16 cellular contexts compared by ENCODE assay signal in the genomic region with DNA sequence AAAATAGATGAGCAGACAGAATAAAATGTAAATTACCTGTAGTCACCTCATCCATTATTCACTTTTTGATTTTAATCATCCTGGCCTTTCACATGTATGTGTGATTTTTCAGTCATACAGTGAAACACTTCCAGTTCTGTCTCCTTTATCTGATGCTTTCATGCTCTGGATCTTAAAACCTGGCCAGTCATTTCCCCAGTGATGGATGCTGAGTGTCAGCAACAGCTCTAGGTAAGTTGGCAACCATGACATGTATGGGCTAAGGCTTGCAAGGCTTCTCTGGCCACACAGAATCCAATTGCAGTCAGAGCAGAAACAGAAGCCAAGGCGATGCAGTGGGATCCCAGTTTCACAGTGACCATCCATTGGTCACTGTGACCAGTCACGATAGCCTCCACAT. TPM values are rescaled to one million over a fixed set of nuclear protein-coding genes. Genes with fewer than 3 reads are reported as not detected.
A peak's percentile ranks its signal among the peaks of the same experiment; 100 is the strongest.
DNase-seq lines count a peak whose midpoint lies in the region; ATAC-seq and TF ChIP-seq lines count a peak whose summit lies in the region.
"Had no signal": no experiment of that assay in that cellular context is flagged by ENCODE, and none has a peak within 500 bp of the region (broad histone marks: within the 10 kb centered on the region; RNA-seq: fewer than 3 reads in every experiment).

No MANE protein-coding gene starts in this region.

- H3K4me1 Mint-ChIP-seq in activated T-cell treated with anti-CD3 and anti-CD28 coated beads, Interleukin-2, amount 50 U/mL, for 72 hours (ENCODE audit: low read depth), result no peaks in the 10 kb centered on the region
- peaks cover 26% of the 10 kb centered on the region for H3K4me1 Mint-ChIP-seq in HFFc6 (ENCODE audit: low read depth)
- no peaks in the 10 kb centered on the region for H3K4me1 Mint-ChIP-seq in effector memory CD8-positive, alpha-beta T cell (ENCODE audit: low read depth in 2 of 2)

- peaks cover 6 to 17% of the 10 kb centered on the region in 2 donors for H3K36me3 Mint-ChIP-seq in activated T-cell treated with anti-CD3 and anti-CD28 coated beads, Interleukin-2, amount 50 U/mL, for 72 hours (ENCODE audit: insufficient read depth in 2 of 2)
- H3K36me3 Mint-ChIP-seq in HFFc6 (ENCODE audit: low read depth), result peaks cover 23% of the 10 kb centered on the region
- H3K36me3 Mint-ChIP-seq in effector memory CD8-positive, alpha-beta T cell (ENCODE audit: insufficient read depth), result peaks cover 38% of the 10 kb centered on the region

- H3K4me1 ChIP-seq in HAP-1, result peaks cover 16% of the 10 kb centered on the region
- H3K4me1 ChIP-seq in gastrocnemius medialis, result no peaks in the 10 kb centered on the region
- H3K4me1 ChIP-seq: Caco-2 had no signal

- no peak for TF ChIP-seq CTCF in HFFc6 (IDR thresholded peaks at IDR 0.05)
- no peak for TF ChIP-seq CTCF in gastrocnemius medialis (IDR thresholded peaks at IDR 0.05 in 4 of 5, conservative IDR thresholded peaks at IDR 0.05 in 1 of 5)

- H3K27ac Mint-ChIP-seq in activated T-cell treated with anti-CD3 and anti-CD28 coated beads, Interleukin-2, amount 50 U/mL, for 72 hours, result peak overlapping the region; percentile 12
- H3K27ac Mint-ChIP-seq in HFFc6, result peak overlapping the region; percentile 35; the same call in 1 of the 2 replicates
- peak overlapping the region; percentile 26 to 44 for H3K27ac Mint-ChIP-seq in effector memory CD8-positive, alpha-beta T cell
- H3K27ac Mint-ChIP-seq: CD4-positive, alpha-beta T cell had no signal

- no peak for TF ChIP-seq POLR2A in gastrocnemius medialis (IDR thresholded peaks at IDR 0.05)

- H3K4me3 ChIP-seq in HAP-1 (no peak overlapping the region), gastrocnemius medialis (no peak overlapping the region)

- peak in 1 of 2 donors; percentile 39 for ATAC-seq in activated T-cell treated with anti-CD3 and anti-CD28 coated beads, Interleukin-2, amount 50 U/mL, for 72 hours (replicated peaks in 1 of 2)
- no peak for ATAC-seq in effector memory CD8-positive, alpha-beta T cell (replicated peaks)
- ATAC-seq in gastrocnemius medialis, result no peak

- no peak overlapping the region for H3K4me3 Mint-ChIP-seq in activated T-cell treated with anti-CD3 and anti-CD28 coated beads, Interleukin-2, amount 50 U/mL, for 72 hours
- no peak overlapping the region for H3K4me3 Mint-ChIP-seq in HFFc6
- H3K4me3 Mint-ChIP-seq in effector memory CD8-positive, alpha-beta T cell, result no peak overlapping the region
- H3K4me3 Mint-ChIP-seq: CD4-positive, alpha-beta T cell; H9 had no signal

- H3K9me3 Mint-ChIP-seq in activated T-cell treated with anti-CD3 and anti-CD28 coated beads, Interleukin-2, amount 50 U/mL, for 72 hours, result no peaks in the 10 kb centered on the region
- H3K9me3 Mint-ChIP-seq in HFFc6, result no peaks in the 10 kb centered on the region
- no peaks in the 10 kb centered on the region for H3K9me3 Mint-ChIP-seq in effector memory CD8-positive, alpha-beta T cell
- H3K9me3 Mint-ChIP-seq: CD4-positive, alpha-beta T cell; H9 had no signal

- peaks cover 33% of the 10 kb centered on the region for H3K36me3 ChIP-seq in HAP-1 (replicated peaks)
- H3K36me3 ChIP-seq in gastrocnemius medialis, result peaks cover 2 to 73% of the 10 kb centered on the region in 2 donors

- no peaks in the 10 kb centered on the region for H3K9me3 ChIP-seq in HAP-1
- no peaks in the 10 kb centered on the region for H3K9me3 ChIP-seq in gastrocnemius medialis
- H3K9me3 ChIP-seq: Caco-2 had no signal

- no peak for DNase-seq in activated T-cell treated with anti-CD3 and anti-CD28 coated beads, Interleukin-2, amount 50 U/mL, for 72 hours
- DNase-seq in activated T-cell treated with anti-CD3 and anti-CD28 coated beads for 4 hours (no peak), HAP-1 (ENCODE audit: low spot score in 2 of 2) (peak; percentile 12 to 27), HFFc6 (no peak), gastrocnemius medialis (no peak), OCI-M2 (lab: John Stamatoyannopoulos, UW; ENCODE audit: unreplicated experiment) (no peak)
- DNase-seq in effector memory CD8-positive, alpha-beta T cell, result no peak
- DNase-seq: ACHN; AML-193; Caco-2; CD4-positive, alpha-beta T cell; H9 had no signal

- in situ Hi-C loops in HAP-1 (cut with MboI; ENCODE audit: low sequenced_read_pairs), result no loop called here
- in situ Hi-C loops in gastrocnemius medialis (cut with MboI; ENCODE audit: low sequenced_read_pairs in 4 of 4), result no loop called here

- H3K27me3 ChIP-seq in HAP-1 (ENCODE audit: low read depth) (no peaks in the 10 kb centered on the region), gastrocnemius medialis (no peaks in the 10 kb centered on the region)

- H3K27me3 Mint-ChIP-seq in activated T-cell treated with anti-CD3 and anti-CD28 coated beads, Interleukin-2, amount 50 U/mL, for 72 hours (ENCODE audit: low read depth), result no peaks in the 10 kb centered on the region
- no peaks in the 10 kb centered on the region; the same call in 1 of the 2 replicates for H3K27me3 Mint-ChIP-seq in HFFc6 (ENCODE audit: insufficient read depth)
- H3K27me3 Mint-ChIP-seq in effector memory CD8-positive, alpha-beta T cell, result no peaks in the 10 kb centered on the region
- H3K27me3 Mint-ChIP-seq: CD4-positive, alpha-beta T cell had no signal

- intact Hi-C loops in gastrocnemius medialis (cut with DNase I; ENCODE audit: low total_unique reads), result no loop called here

- no peak overlapping the region for H3K27ac ChIP-seq in gastrocnemius medialis
- H3K27ac ChIP-seq: C4-2B, HL-60 had no signal

RNA-seq across cellular contexts. Expression of a gene that starts 35.8 kb away (rescaled TPM):
- total RNA-seq in activated T-cell treated with anti-CD3 and anti-CD28 coated beads, Interleukin-2, amount 50 U/mL, for 72 hours, result 100 to 1,000 TPM in 1 of 2 donors, 10 to 100 TPM in 1; 77.2 to 103 TPM
- total RNA-seq in HFFc6 (2021; fragmentation: NEBNext Ultra II Directional; extraction: Animal tissue kit (Norgen Biotek cat#: 25700)), result 100 to 1,000 TPM; 105 to 135 (median 122) TPM
- total RNA-seq in gastrocnemius medialis, result 10 to 100 TPM; 16.6 to 20.2 (median 19.6) TPM

RNA-seq across cellular contexts. Expression of a gene that starts 39.4 kb away (rescaled TPM):
- 10 to 100 TPM; 14.0 to 17.7 TPM for total RNA-seq in activated T-cell treated with anti-CD3 and anti-CD28 coated beads, Interleukin-2, amount 50 U/mL, for 72 hours
- 10 to 100 TPM; 13.6 to 17.8 (median 16.2) TPM for total RNA-seq in HFFc6 (2021; fragmentation: NEBNext Ultra II Directional; extraction: Animal tissue kit (Norgen Biotek cat#: 25700))
- 1 to 10 TPM; 5.0 to 7.9 (median 5.8) TPM for total RNA-seq in gastrocnemius medialis

RNA-seq across cellular contexts. Expression of a gene that starts 47.6 kb away (rescaled TPM):
- total RNA-seq in activated T-cell treated with anti-CD3 and anti-CD28 coated beads, Interleukin-2, amount 50 U/mL, for 72 hours, result under 1 TPM; 0.17 to 0.23 TPM
- not detected for total RNA-seq in HFFc6 (2021; fragmentation: NEBNext Ultra II Directional; extraction: Animal tissue kit (Norgen Biotek cat#: 25700))
- total RNA-seq in gastrocnemius medialis, result not detected
- total RNA-seq: H1, H9, HT1080 had no signal

Comparison
In these comparisons a context has a peak if more than half of its experiments do, and no peak if none do; other contexts are left out.
1. DNase-seq: peak in HAP-1 (2 of 2); none in activated T-cell treated with anti-CD3 and anti-CD28 coated beads, Interleukin-2, amount 50 U/mL, for 72 hours (0 of 2), activated T-cell treated with anti-CD3 and anti-CD28 coated beads for 4 hours (single experiment), HFFc6 (single experiment), effector memory CD8-positive, alpha-beta T cell (0 of 3), gastrocnemius medialis (0 of 2) and OCI-M2 (single experiment).
2. Peak in every context shown above with its lines, with median percentiles within 50 percentile points of each other: H3K27ac Mint-ChIP-seq.